Comparison of ENCODE assay signal across 16 cellular contexts in the genomic region with DNA sequence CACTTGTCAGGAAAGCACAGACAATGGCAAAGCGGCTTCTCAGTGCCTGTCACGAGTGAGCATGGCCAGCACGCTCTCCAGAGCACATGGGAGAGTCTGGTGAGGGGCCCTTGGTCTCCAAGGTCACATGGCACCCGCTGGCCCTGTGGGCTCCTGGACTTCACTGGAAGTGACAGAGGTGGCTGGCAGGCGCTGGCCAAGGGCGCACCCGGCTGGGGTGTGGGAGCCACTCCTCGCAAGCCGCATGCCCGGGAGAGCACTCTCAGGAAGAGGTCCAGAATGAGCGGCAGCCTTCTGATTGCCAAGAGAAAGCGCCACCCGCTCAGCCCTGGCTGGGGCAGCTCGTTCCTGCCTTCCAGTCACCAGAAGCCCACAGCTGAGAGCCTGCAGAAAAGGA. TPM values are rescaled to one million over a fixed set of nuclear protein-coding genes. Genes with fewer than 3 reads are reported as not detected.
A peak's percentile ranks its signal among the peaks of the same experiment; 100 is the strongest.
DNase-seq lines count a peak whose midpoint lies in the region; ATAC-seq, FAIRE-seq and TF ChIP-seq lines count a peak whose summit lies in the region.
"Had no signal": no experiment of that assay in that cellular context is flagged by ENCODE, and none has a peak within 500 bp of the region (broad histone marks: within the 10 kb centered on the region; RNA-seq: fewer than 3 reads in every experiment).

No MANE protein-coding gene starts in this region.

- no peaks in the 10 kb centered on the region for H3K27me3 ChIP-seq in GM23248 (replicated peaks; ENCODE audit: insufficient read depth)
- H3K27me3 ChIP-seq in H1 (replicated peaks in 1 of 4; ENCODE audit: control insufficient read depth in 3 of 4, extremely low read depth in 1 of 4, insufficient read depth in 3 of 4, low read length in 3 of 4) = no peaks in the 10 kb centered on the region
- H3K27me3 ChIP-seq in right lobe of liver = no peaks in the 10 kb centered on the region
- no peaks in the 10 kb centered on the region for H3K27me3 ChIP-seq in stomach

- TF ChIP-seq EP300 in H1 (IDR thresholded peaks at IDR 0.05; ENCODE audit: borderline replicate concordance in 1 of 2, low read depth in 2 of 2, low read length in 2 of 2) (no peak), stomach (IDR thresholded peaks at IDR 0.05) (no peak)

- no peak for TF ChIP-seq CTCF in H1 (IDR thresholded peaks at IDR 0.05; ENCODE audit: control extremely low read depth in 1 of 3, insufficient read depth in 1 of 3, low read depth in 1 of 3, low read length in 3 of 3)
- no peak for TF ChIP-seq CTCF in right lobe of liver (IDR thresholded peaks at IDR 0.05)
- TF ChIP-seq CTCF in stomach (IDR thresholded peaks at IDR 0.05) = no peak

- H3K27ac ChIP-seq in GM23248 (no peak overlapping the region), H1 (ENCODE audit: low read depth, low read length) (no peak overlapping the region), right lobe of liver (no peak overlapping the region), stomach (no peak overlapping the region)

- H3K4me2 ChIP-seq in GM23248 (ENCODE audit: unreplicated experiment) (no peak overlapping the region), H1 (ENCODE audit: insufficient read depth in 1 of 2, low read depth in 2 of 2, low read length in 2 of 2) (no peak overlapping the region)

- H3K79me2 ChIP-seq in GM23248 (ENCODE audit: insufficient read depth) (peaks cover 94% of the 10 kb centered on the region), H1 (ENCODE audit: control insufficient read depth in 1 of 2, insufficient read depth in 2 of 2, low read length in 2 of 2) (peaks cover 0 to 42% of the 10 kb centered on the region in 2 experiments; a peak in 1 of 4 replicates)

- no peak overlapping the region for H2BK20ac ChIP-seq in H1 (ENCODE audit: low read length)

- FAIRE-seq in H1 (lab: Jason Lieb, UNC) = no peak
- FAIRE-seq: frontal cortex had no signal

- no peak overlapping the region for H3K23ac ChIP-seq in H1 (ENCODE audit: insufficient read length)

- no peak overlapping the region for H3K4ac ChIP-seq in H1 (replicated peaks; ENCODE audit: insufficient read length, low read depth, low read length)

- ATAC-seq in right lobe of liver (peak in 3 of 4 donors; percentile 4 to 41 (median 16)), HG02970 (IDR thresholded peaks at IDR 0.05; ENCODE audit: low FRiP score, unreplicated experiment) (no peak)
- ATAC-seq: HCT116; naive thymus-derived CD8-positive, alpha-beta T cell had no signal

- H4K8ac ChIP-seq in H1 (ENCODE audit: extremely low read depth, insufficient read depth, low read length) = no peak overlapping the region

- H3K18ac ChIP-seq in H1 (ENCODE audit: extremely low read depth, low read length) = no peak overlapping the region

- CTCF ChIA-PET in H1 (lab: Charles Lee; ENCODE audit: partially characterized antibody) = interaction anchor here (0.6 to 2.8 kb wide), 8 partner anchors 11 to 1553 kb away, joined by 3 to 13 read pairs (median 3); a partner anchor contains a TSS

- TF ChIP-seq POLR2A in H1 (IDR thresholded peaks at IDR 0.05; ENCODE audit: control extremely low read depth in 1 of 2, low read depth in 2 of 2, low read length in 2 of 2) (no peak), right lobe of liver (IDR thresholded peaks at IDR 0.05) (no peak), stomach (IDR thresholded peaks at IDR 0.05) (no peak)

- in situ Hi-C loops in GM23248 (cut with MboI) = no loop called here

- no peaks in the 10 kb centered on the region for H3F3A ChIP-seq in GM23248 (ENCODE audit: insufficient read depth)

- no peak overlapping the region for H3K9ac ChIP-seq in GM23248
- no peak overlapping the region for H3K9ac ChIP-seq in H1 (replicated peaks in 1 of 4; ENCODE audit: extremely low read depth in 1 of 4, low read depth in 3 of 4, low read length in 3 of 4)

- no peak overlapping the region for H3K14ac ChIP-seq in H1 (ENCODE audit: insufficient read length)

- intact Hi-C loops in right lobe of liver (cut with DNase I) (no loop called here), stomach (cut with DNase I; ENCODE audit: low total_unique reads) (no loop called here)

- H2AFZ ChIP-seq in GM23248 = no peak overlapping the region
- no peak overlapping the region for H2AFZ ChIP-seq in H1 (ENCODE audit: low read length)

- H4K5ac ChIP-seq in H1 (ENCODE audit: insufficient read length, low read depth, low read length) = no peak overlapping the region

- no peaks in the 10 kb centered on the region for H3K23me2 ChIP-seq in H1 (ENCODE audit: low read depth, low read length)

- H3K4me3 ChIP-seq in GM23248 (no peak overlapping the region), H1 (ENCODE audit: extremely low read depth in 1 of 4, insufficient read depth in 2 of 4, low read depth in 3 of 4, low read length in 4 of 4) (no peak overlapping the region), right lobe of liver (no peak overlapping the region), stomach (no peak overlapping the region)

- POLR2A ChIA-PET in H1 (lab: Charles Lee; ENCODE audit: partially characterized antibody) = no interaction called here

- no peak overlapping the region for H2BK120ac ChIP-seq in H1 (replicated peaks; ENCODE audit: low read depth, low read length)

- DNase-seq in GM23248 = peak; percentile 19
- DNase-seq in H1 (ENCODE audit: low read depth in 1 of 2, low spot score in 2 of 2) = no peak
- DNase-seq in right lobe of liver = peak in 2 of 3 donors; percentile 20 to 58
- DNase-seq in stomach = peak; percentile 59
- no peak for DNase-seq in activated naive CD4-positive, alpha-beta T cell treated with anti-CD3 and anti-CD28 coated beads, Interleukin-2, amount 50 U/mL, for 16 hours
- DNase-seq in NCI-H1417 (lab: John Stamatoyannopoulos, UW) = no peak
- no peak for DNase-seq in NCI-H1694 treated with DMSO at 0.1 percent for 48 hours (lab: John Stamatoyannopoulos, UW)
- DNase-seq: activated CD4-positive, alpha-beta memory T cell treated with anti-CD3 and anti-CD28 coated beads for 36 hours; endodermal cell; islet precursor cell; naive thymus-derived CD8-positive, alpha-beta T cell; NK-92 treated with Interleukin-12 subunit alpha and Interleukin-12 subunit beta, amount 100 ng/mL, for 24 hours; SIG-M5 had no signal

- no peaks in the 10 kb centered on the region for H3K9me2 ChIP-seq in GM23248 (ENCODE audit: insufficient read depth)

- H3K56ac ChIP-seq in H1 (replicated peaks; ENCODE audit: insufficient read length, low read depth, low read length) = no peak overlapping the region

- no peak overlapping the region for H2BK15ac ChIP-seq in H1 (ENCODE audit: low read length)

- no peak for TF ChIP-seq RAD21 in H1 (IDR thresholded peaks at IDR 0.05 in 1 of 2, conservative IDR thresholded peaks at IDR 0.05 in 1 of 2; ENCODE audit: low read depth in 2 of 2, low read length in 2 of 2)

- H3K79me1 ChIP-seq in H1 (ENCODE audit: low read depth, low read length) = peaks cover 28% of the 10 kb centered on the region

- H2AK5ac ChIP-seq in H1 (ENCODE audit: low read depth, low read length) = no peak overlapping the region

- H2BK12ac ChIP-seq in H1 (ENCODE audit: low read depth, low read length) = no peak overlapping the region

- H3K9me3 ChIP-seq in GM23248 (ENCODE audit: low read depth) = no peaks in the 10 kb centered on the region
- H3K9me3 ChIP-seq in H1 (ENCODE audit: insufficient read depth in 2 of 2, low read depth in 1 of 2, low read length in 1 of 2) = peaks cover 0 to 8% of the 10 kb centered on the region in 2 experiments; a peak in 1 of 4 replicates
- H3K9me3 ChIP-seq in right lobe of liver = no peaks in the 10 kb centered on the region
- no peaks in the 10 kb centered on the region for H3K9me3 ChIP-seq in stomach

- H4K20me1 ChIP-seq in GM23248 (ENCODE audit: insufficient read depth) (peaks cover 11% of the 10 kb centered on the region; the same call in 1 of the 2 replicates), H1 (replicated peaks in 1 of 2; ENCODE audit: control insufficient read depth in 1 of 2, insufficient read depth in 2 of 2, low read length in 2 of 2) (peaks cover 5 to 10% of the 10 kb centered on the region in 2 experiments)

- no peaks in the 10 kb centered on the region for H3K4me1 ChIP-seq in GM23248 (ENCODE audit: insufficient read depth)
- peaks cover 0 to 18% (median 9%) of the 10 kb centered on the region in 4 experiments; a peak in 3 of 7 replicates for H3K4me1 ChIP-seq in H1 (replicated peaks in 1 of 4; ENCODE audit: control insufficient read depth in 3 of 4, insufficient read depth in 4 of 4, low read length in 3 of 4)
- H3K4me1 ChIP-seq in right lobe of liver = no peaks in the 10 kb centered on the region
- peaks cover 23 to 80% (median 69%) of the 10 kb centered on the region in 4 donors for H3K4me1 ChIP-seq in stomach

- no peak overlapping the region for H2BK5ac ChIP-seq in H1 (ENCODE audit: low read depth, low read length)

- 45 to 49% methylated on average over 14 of the region's 14 CpGs for WGBS in GM23248 (ENCODE audit: low coverage in 1 of 2, low lambda C conversion rate in 2 of 2, missing lambda C conversion rate in 2 of 2), 2 experiments
- WGBS in H1 (ENCODE audit: extremely low coverage in 1 of 2, insufficient coverage in 1 of 2, insufficient read length in 1 of 2, insufficient replicate concordance in 2 of 2, low coverage in 1 of 2, low lambda C conversion rate in 2 of 2, missing lambda C conversion rate in 1 of 2), 2 experiments = 93% methylated on average over 14 of the region's 14 CpGs; no CpG with 5 or more reads in 1 of the 2 experiments
- 57% methylated on average over 3 of the region's 14 CpGs for WGBS in right lobe of liver (ENCODE audit: insufficient coverage, low coverage, low lambda C conversion rate, missing lambda C conversion rate)
- 32 to 67% (median 50%) methylated on average over 1 to 14 of the region's 14 CpGs; no CpG with 5 or more reads in 1 of the 5 donors for WGBS in stomach, 5 donors

- no peaks in the 10 kb centered on the region for H3K36me3 ChIP-seq in GM23248 (ENCODE audit: low read depth)
- no peaks in the 10 kb centered on the region for H3K36me3 ChIP-seq in H1 (ENCODE audit: control insufficient read depth in 2 of 4, insufficient read depth in 4 of 4, low read length in 3 of 4)
- H3K36me3 ChIP-seq in right lobe of liver = no peaks in the 10 kb centered on the region
- peaks cover 0 to 20% (median 17%) of the 10 kb centered on the region in 4 donors for H3K36me3 ChIP-seq in stomach

- peak overlapping the region; percentile 54 for H4K91ac ChIP-seq in H1 (replicated peaks; ENCODE audit: insufficient read length, low read length)

RNA-seq across cellular contexts. Expression of a gene that starts 17.1 kb away (rescaled TPM):
- total RNA-seq in GM23248 (2014; rRNA removed; shearing (Covaris generic)) = 22.1 and 29.3 TPM in 2 replicates
- 27.1 and 28.8 TPM in 2 replicates for polyA plus RNA-seq in GM23248 (2016; fragmentation: Nextera tagmentation; extraction: Ambion mirVana)
- total RNA-seq in H1 (2021; fragmentation: NEBNext Ultra II Directional; extraction: Animal tissue kit (Norgen Biotek cat#: 25700)) = 18.3 and 18.6 TPM in 2 replicates
- 28.2 and 28.5 TPM in 2 replicates for polyA plus RNA-seq in H1 (2011; rRNA removed)
- polyA plus RNA-seq in H1 (2011; cell fraction: cytosol; rRNA removed) = 37.2 TPM
- 34.8 TPM for polyA plus RNA-seq in H1 (2011; cell fraction: nucleus; rRNA removed)
- 15.1 to 24.8 TPM (median 22.8 TPM) in 4 replicates for polyA plus RNA-seq in H1 (2012, experiment 1 of 2)
- polyA plus RNA-seq in H1 (2012, experiment 2 of 2) = 22.6 TPM
- 9.6 TPM for polyA plus RNA-seq in H1 (2013, experiment 1 of 2)
- 9.7 TPM for polyA plus RNA-seq in H1 (2013, experiment 2 of 2)
- polyA minus RNA-seq in H1 (2011; rRNA and poly(A)+ RNA removed) = 33.6 and 38.3 TPM in 2 replicates
- polyA minus RNA-seq in H1 (2011; cell fraction: cytosol; rRNA and poly(A)+ RNA removed) = 17.2 TPM
- 14.7 TPM for polyA minus RNA-seq in H1 (2011; cell fraction: nucleus; rRNA and poly(A)+ RNA removed)
- 10 to 100 TPM in 5 of 6 experiments, 1 to 10 TPM in 1; 8.5 to 17.0 (median 14.1) TPM for total RNA-seq in right lobe of liver
- total RNA-seq in stomach = 10 to 100 TPM; 11.3 to 40.6 (median 18.1) TPM
- polyA plus RNA-seq in stomach = 10 to 100 TPM; 27.9 to 46.3 (median 37.3) TPM

Comparison
In these comparisons a context has a peak if more than half of its experiments do, and no peak if none do; other contexts are left out.
1. DNase-seq: peak in GM23248 (single experiment), right lobe of liver (2 of 3) and stomach (single experiment); none in H1 (0 of 2), activated naive CD4-positive, alpha-beta T cell treated with anti-CD3 and anti-CD28 coated beads, Interleukin-2, amount 50 U/mL, for 16 hours (single experiment), NCI-H1417 (0 of 3) and NCI-H1694 treated with DMSO at 0.1 percent for 48 hours (single experiment).